Comparison of ENCODE assay signal across 14 cellular contexts in the genomic region with DNA sequence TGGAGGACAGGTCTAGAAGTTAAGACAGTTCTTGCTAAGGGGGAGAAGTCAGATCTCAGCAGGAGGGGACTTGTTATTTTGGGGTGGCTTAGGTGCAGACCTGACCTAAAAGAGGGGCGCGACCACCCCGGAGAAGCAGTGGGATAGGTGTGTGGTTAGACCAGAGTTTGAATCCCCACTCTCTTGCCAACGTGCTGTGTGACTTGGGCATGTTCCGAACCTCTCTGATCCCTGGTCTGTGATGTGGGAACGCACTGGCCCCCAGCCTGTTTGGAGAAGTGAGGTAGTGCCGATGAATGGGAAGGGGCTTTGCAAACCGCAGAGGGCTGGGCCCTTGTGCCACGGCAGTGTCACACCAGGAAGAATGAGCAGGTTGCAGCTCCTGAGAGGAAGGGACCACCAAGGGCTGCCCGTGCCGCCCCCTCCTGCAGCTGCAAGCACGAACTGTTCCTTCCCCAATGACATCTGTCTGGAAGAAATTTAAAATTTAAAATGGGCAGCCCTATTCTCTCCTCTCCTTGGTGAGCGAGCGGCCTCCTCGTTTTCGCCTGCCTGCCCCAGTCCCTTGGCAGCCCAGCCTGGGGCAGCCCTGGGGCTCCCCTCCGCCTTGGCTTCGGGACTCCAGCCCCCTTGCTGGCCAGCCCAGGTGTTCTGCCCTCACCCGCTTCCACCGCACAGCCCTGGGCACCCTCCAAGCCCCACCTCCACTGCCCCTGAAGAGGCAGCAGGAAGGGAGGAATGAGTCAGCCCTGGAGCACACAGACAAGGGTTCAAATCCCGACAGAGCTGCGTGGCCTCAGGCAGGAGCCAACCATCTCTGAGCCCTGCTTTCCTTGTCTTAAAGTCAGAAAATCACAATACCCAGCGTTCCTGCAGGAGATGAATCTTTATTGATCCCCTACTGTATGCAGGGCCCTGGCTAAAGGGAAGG. TPM values are rescaled to one million over a fixed set of nuclear protein-coding genes. Genes with fewer than 3 reads are reported as not detected.
DNase-seq lines count a peak whose midpoint lies in the region; ATAC-seq, FAIRE-seq and TF ChIP-seq lines count a peak whose summit lies in the region.
"Had no signal": no experiment of that assay in that cellular context is flagged by ENCODE, and none has a peak within 500 bp of the region (broad histone marks: within the 10 kb centered on the region; RNA-seq: fewer than 3 reads in every experiment).

No MANE protein-coding gene starts in this region.

- in situ Hi-C loops in HepG2 (cut with HindIII; ENCODE audit: extremely low pct_ligation_motif_present, low pct_unique_long_range_greater_than_20kb) (no loop called here), GM13977 (cut with MboI; ENCODE audit: low pct_unique_long_range_greater_than_20kb, low sequenced_read_pairs, unreplicated experiment) (no loop called here)

- DNase-seq in HepG2 (ENCODE audit: low spot score) (no peak), right lobe of liver (no peak), WTC11 (ENCODE audit: low spot score) (no peak), urothelium cell line (ENCODE audit: low spot score) (peak; percentile 39), medulla oblongata (ENCODE audit: extremely low spot score) (no peak), UCSD-AML1 (lab: John Stamatoyannopoulos, UW; ENCODE audit: unreplicated experiment) (no peak), GM13977 (ENCODE audit: low spot score) (no peak)
- DNase-seq: left lung; psoas muscle; stimulated activated CD4-positive, alpha-beta T cell treated with anti-CD3 and anti-CD28 coated beads, Interleukin-4, amount 100 ng/mL, for 1 hour; stimulated activated naive CD4-positive, alpha-beta T cell treated with Interleukin-2 at 50 U/mL for 16 hours had no signal

- H3K4me3 ChIP-seq in HepG2 (replicated peaks in 1 of 3; ENCODE audit: insufficient read depth in 1 of 3, low read depth in 2 of 3, low read length in 3 of 3) (no peak overlapping the region), right lobe of liver (no peak overlapping the region), iPS-20b (ENCODE audit: low read length) (peak overlapping the region; percentile 51; the same call in 1 of the 2 replicates)

- POLR2A ChIA-PET in HepG2 (lab: Yijun Ruan, JAX) (no interaction called here), WTC11 (lab: Charles Lee) (no interaction called here)

- TF ChIP-seq RAD21 in HepG2 (CRISPR knock-in tag; IDR thresholded peaks at IDR 0.05), result no peak

- H3K4me1 ChIP-seq in HepG2 (ENCODE audit: insufficient read depth, low read length), result peaks cover 44% of the 10 kb centered on the region
- peaks cover 0 to 10% (median 0%) of the 10 kb centered on the region in 4 donors for H3K4me1 ChIP-seq in right lobe of liver
- H3K4me1 ChIP-seq in iPS-20b (ENCODE audit: insufficient read depth, low read length), result peaks cover 19% of the 10 kb centered on the region; the same call in 1 of the 2 replicates

- peaks cover 13% of the 10 kb centered on the region; the same call in 1 of the 2 replicates for H4K20me1 ChIP-seq in HepG2 (ENCODE audit: insufficient read depth, low read length)

- H3K36me3 ChIP-seq in HepG2 (replicated peaks in 1 of 2; ENCODE audit: control insufficient read depth in 1 of 2, insufficient read depth in 2 of 2, low read length in 2 of 2) (no peaks in the 10 kb centered on the region), right lobe of liver (no peaks in the 10 kb centered on the region), iPS-20b (ENCODE audit: insufficient read depth, low read depth, low read length) (no peaks in the 10 kb centered on the region)
- H3K36me3 ChIP-seq: gastroesophageal sphincter, left lung had no signal

- no peak overlapping the region for H3K27ac ChIP-seq in HepG2 (ENCODE audit: extremely low read length, insufficient read depth, low read length)
- no peak overlapping the region for H3K27ac ChIP-seq in right lobe of liver
- H3K27ac ChIP-seq in iPS-20b (ENCODE audit: low read length), result no peak overlapping the region
- H3K27ac ChIP-seq: left lung, psoas muscle had no signal

- no peak for FAIRE-seq in HepG2 (lab: Jason Lieb, UNC)
- no peak for FAIRE-seq in urothelium cell line (lab: Jason Lieb, UNC)

- CTCF ChIA-PET in HepG2 (lab: Yijun Ruan, JAX; ENCODE audit: low intra/inter-chr PET ratio, low total read pairs), result no interaction called here
- CTCF ChIA-PET in WTC11 (lab: Charles Lee), result interaction anchor here (0.6 to 3.1 kb wide), 9 partner anchors 11 to 244 kb away, joined by 3 to 21 read pairs (median 5); partner anchors contain the start of gene EXOSC2

- no peaks in the 10 kb centered on the region for H3K9me3 Mint-ChIP-seq in WTC11
- H3K9me3 Mint-ChIP-seq: T-helper 1 cell treated with Interleukin-12 subunit alpha and Interleukin-12 subunit beta and Interleukin-4 antibody, amounts not matched to agents 30 μg/mL and 1 μg/mL, for 36 hours had no signal

- no peak overlapping the region for H3K9ac ChIP-seq in HepG2 (ENCODE audit: insufficient read depth, low read depth, low read length)
- H3K9ac ChIP-seq in iPS-20b (ENCODE audit: low read depth, low read length), result no peak overlapping the region

- H3K36me3 Mint-ChIP-seq in WTC11, result no peaks in the 10 kb centered on the region

- no peak for ATAC-seq in HepG2
- ATAC-seq in right lobe of liver, result no peak
- ATAC-seq in WTC11, result no peak
- ATAC-seq: psoas muscle had no signal

- H3K27ac Mint-ChIP-seq in WTC11, result 0 out of 2 replicates have a peak overlapping the region, but pooled peaks have one; percentile 81
- H3K27ac Mint-ChIP-seq: T-helper 1 cell treated with Interleukin-12 subunit alpha and Interleukin-12 subunit beta and Interleukin-4 antibody, amounts not matched to agents 30 μg/mL and 1 μg/mL, for 36 hours had no signal

- WGBS in HepG2 (ENCODE audit: low lambda C conversion rate), result 56% methylated on average over 21 of the region's 23 CpGs
- WGBS in right lobe of liver (ENCODE audit: insufficient coverage, low coverage, low lambda C conversion rate, missing lambda C conversion rate), result 48% methylated on average over 16 of the region's 23 CpGs

- TF ChIP-seq POLR2A in HepG2 (IDR thresholded peaks at IDR 0.05; ENCODE audit: insufficient read depth in 1 of 2, low read depth in 2 of 2, low read length in 2 of 2), result no peak
- no peak for TF ChIP-seq POLR2A in right lobe of liver (IDR thresholded peaks at IDR 0.05)

- H3K4me3 Mint-ChIP-seq in WTC11, result peak overlapping the region; percentile 69
- H3K4me3 Mint-ChIP-seq: T-helper 1 cell treated with Interleukin-12 subunit alpha and Interleukin-12 subunit beta and Interleukin-4 antibody, amounts not matched to agents 30 μg/mL and 1 μg/mL, for 36 hours had no signal

- no peak overlapping the region for H2AFZ ChIP-seq in HepG2 (ENCODE audit: low read length)

- TF ChIP-seq EP300 in HepG2 (IDR thresholded peaks at IDR 0.05; ENCODE audit: low read depth in 2 of 2, low read length in 2 of 2), result no peak
- no peak for TF ChIP-seq EP300 in HepG2 (CRISPR knock-in tag; IDR thresholded peaks at IDR 0.05; ENCODE audit: borderline replicate concordance)

- H3K9me3 ChIP-seq in HepG2 (ENCODE audit: low read length) (no peaks in the 10 kb centered on the region), right lobe of liver (no peaks in the 10 kb centered on the region), iPS-20b (ENCODE audit: insufficient read depth, low read depth, low read length) (no peaks in the 10 kb centered on the region)
- H3K9me3 ChIP-seq: gastroesophageal sphincter, left lung, psoas muscle had no signal

- intact Hi-C loops in HepG2 (cut with micrococcal nuclease; ENCODE audit: unreplicated experiment) (no loop called here), right lobe of liver (cut with DNase I) (no loop called here)

- peak overlapping the region; percentile 83; the same call in 1 of the 2 replicates for H3K4me2 ChIP-seq in HepG2 (ENCODE audit: low read depth, low read length)

- no TSS peak for BruUV-seq in HepG2 (replicated peaks; lab: Mats Ljungman, UMichigan)

- no peaks in the 10 kb centered on the region for H3K79me2 ChIP-seq in HepG2 (ENCODE audit: insufficient read depth, low read length)

- H3K4me1 Mint-ChIP-seq in WTC11, result peaks cover 52% of the 10 kb centered on the region

- H3K27me3 ChIP-seq in HepG2 (ENCODE audit: control insufficient read depth in 1 of 2, insufficient read depth in 2 of 2, low read length in 2 of 2), result peaks cover 14 to 89% of the 10 kb centered on the region in 2 experiments
- peaks cover 0 to 36% of the 10 kb centered on the region in 2 donors for H3K27me3 ChIP-seq in right lobe of liver
- H3K27me3 ChIP-seq in iPS-20b (ENCODE audit: insufficient read depth, low read length), result peaks cover 57% of the 10 kb centered on the region

- no peak for TF ChIP-seq CTCF in HepG2 (CRISPR knock-in tag; IDR thresholded peaks at IDR 0.05)
- no peak for TF ChIP-seq CTCF in right lobe of liver (IDR thresholded peaks at IDR 0.05)
- TF ChIP-seq CTCF in WTC11 (IDR thresholded peaks at IDR 0.05), result no peak
- no peak for TF ChIP-seq CTCF in GM13977 (IDR thresholded peaks at IDR 0.05; ENCODE audit: extremely low read depth, insufficient read depth, missing control alignments)

- peaks cover 50% of the 10 kb centered on the region for H3K27me3 Mint-ChIP-seq in WTC11 (ENCODE audit: low read depth)

RNA-seq across cellular contexts. Expression of gene FIBCD1, which starts 1.6 kb away (rescaled TPM):
- total RNA-seq in HepG2 (2016; rRNA removed; fragmentation: Illumina TruSeq; extraction: Trizol) (0.89 TPM in 1 of 2 replicates, not detected in the other), right lobe of liver (not detected), WTC11 (2021) (6.6 to 9.1 TPM (median 8.8 TPM) in 3 replicates)
- total RNA-seq in HepG2 (2016; cell fraction: cytosol; rRNA removed; fragmentation: Illumina TruSeq; extraction: Trizol; ENCODE audit: low read depth), result 4.4 and 6.3 TPM in 2 replicates
- total RNA-seq in HepG2 (2016; cell fraction: insoluble cytoplasmic fraction; rRNA removed; fragmentation: Illumina TruSeq; extraction: Trizol), result 0.74 and 1.1 TPM in 2 replicates
- total RNA-seq in HepG2 (2016; cell fraction: membrane; rRNA removed; fragmentation: Illumina TruSeq; extraction: Trizol), result 2.3 and 4.5 TPM in 2 replicates
- 0.56 TPM in 1 of 2 replicates, not detected in the other for total RNA-seq in HepG2 (2016; cell fraction: nucleus; rRNA removed; fragmentation: Illumina TruSeq; extraction: Trizol)
- 0.55 and 1.3 TPM in 2 replicates for polyA plus RNA-seq in HepG2 (2011; rRNA removed)
- polyA plus RNA-seq in HepG2 (2011; cell fraction: cytosol; rRNA removed), result 0.55 and 1.1 TPM in 2 replicates
- polyA plus RNA-seq in HepG2 (2011; cell fraction: nucleus; rRNA removed), result 0.40 and 1.6 TPM in 2 replicates
- 0.09 TPM in 1 of 2 replicates, not detected in the other for polyA plus RNA-seq in HepG2 (2012)
- 5.8 and 6.8 TPM in 2 replicates for polyA plus RNA-seq in HepG2 (2016; cell fraction: cytosol; fragmentation: Illumina TruSeq; extraction: Trizol; ENCODE audit: low read depth)
- 0.68 TPM in 1 of 2 replicates, not detected in the other for polyA plus RNA-seq in HepG2 (2016; cell fraction: insoluble cytoplasmic fraction; fragmentation: Illumina TruSeq; extraction: Trizol; ENCODE audit: low read depth)
- polyA plus RNA-seq in HepG2 (2016; cell fraction: membrane; fragmentation: Illumina TruSeq; extraction: Trizol; ENCODE audit: low read depth), result 2.8 and 3.7 TPM in 2 replicates
- polyA plus RNA-seq in HepG2 (2016; cell fraction: nucleus; fragmentation: Illumina TruSeq; extraction: Trizol; ENCODE audit: insufficient read depth, low read depth), result 0.70 and 1.6 TPM in 2 replicates
- polyA minus RNA-seq in HepG2 (2011; rRNA and poly(A)+ RNA removed; ENCODE audit: low replicate concordance), result 0.92 and 8.0 TPM in 2 replicates
- 0.62 TPM in 1 of 2 replicates, not detected in the other for polyA minus RNA-seq in HepG2 (2011; cell fraction: cytosol; rRNA and poly(A)+ RNA removed)
- polyA minus RNA-seq in HepG2 (2011; cell fraction: nucleus; rRNA and poly(A)+ RNA removed), result 1.3 TPM in 1 of 2 replicates, not detected in the other
- total RNA-seq: psoas muscle had no signal

RNA-seq across cellular contexts. Expression of gene QRFP, which starts 40.8 kb away (rescaled TPM):
- total RNA-seq in HepG2 (2016; rRNA removed; fragmentation: Illumina TruSeq; extraction: Trizol) (not detected in 2 replicates), right lobe of liver (1 to 10 TPM in 1 of 6 experiments, not detected in 5; 3.3 TPM), WTC11 (2021) (not detected in 3 replicates)
- not detected in 2 replicates for total RNA-seq in HepG2 (2016; cell fraction: cytosol; rRNA removed; fragmentation: Illumina TruSeq; extraction: Trizol; ENCODE audit: low read depth)
- not detected in 2 replicates for total RNA-seq in HepG2 (2016; cell fraction: insoluble cytoplasmic fraction; rRNA removed; fragmentation: Illumina TruSeq; extraction: Trizol)
- total RNA-seq in HepG2 (2016; cell fraction: membrane; rRNA removed; fragmentation: Illumina TruSeq; extraction: Trizol), result not detected in 2 replicates
- not detected in 2 replicates for total RNA-seq in HepG2 (2016; cell fraction: nucleus; rRNA removed; fragmentation: Illumina TruSeq; extraction: Trizol)
- polyA plus RNA-seq in HepG2 (2011; rRNA removed), result not detected in 2 replicates
- not detected in 2 replicates for polyA plus RNA-seq in HepG2 (2011; cell fraction: cytosol; rRNA removed)
- polyA plus RNA-seq in HepG2 (2011; cell fraction: nucleus; rRNA removed), result not detected in 2 replicates
- polyA plus RNA-seq in HepG2 (2012), result 0.15 TPM in 1 of 2 replicates, not detected in the other
- not detected in 2 replicates for polyA plus RNA-seq in HepG2 (2016; cell fraction: cytosol; fragmentation: Illumina TruSeq; extraction: Trizol; ENCODE audit: low read depth)
- not detected in 2 replicates for polyA plus RNA-seq in HepG2 (2016; cell fraction: insoluble cytoplasmic fraction; fragmentation: Illumina TruSeq; extraction: Trizol; ENCODE audit: low read depth)
- not detected in 2 replicates for polyA plus RNA-seq in HepG2 (2016; cell fraction: membrane; fragmentation: Illumina TruSeq; extraction: Trizol; ENCODE audit: low read depth)
- not detected in 2 replicates for polyA plus RNA-seq in HepG2 (2016; cell fraction: nucleus; fragmentation: Illumina TruSeq; extraction: Trizol; ENCODE audit: insufficient read depth, low read depth)
- polyA minus RNA-seq in HepG2 (2011; rRNA and poly(A)+ RNA removed; ENCODE audit: low replicate concordance), result not detected in 2 replicates
- polyA minus RNA-seq in HepG2 (2011; cell fraction: cytosol; rRNA and poly(A)+ RNA removed), result not detected in 2 replicates
- not detected in 2 replicates for polyA minus RNA-seq in HepG2 (2011; cell fraction: nucleus; rRNA and poly(A)+ RNA removed)
- total RNA-seq: gastroesophageal sphincter, psoas muscle had no signal
